Comparison of ENCODE assay signal across 1 cellular context in the genomic region with DNA sequence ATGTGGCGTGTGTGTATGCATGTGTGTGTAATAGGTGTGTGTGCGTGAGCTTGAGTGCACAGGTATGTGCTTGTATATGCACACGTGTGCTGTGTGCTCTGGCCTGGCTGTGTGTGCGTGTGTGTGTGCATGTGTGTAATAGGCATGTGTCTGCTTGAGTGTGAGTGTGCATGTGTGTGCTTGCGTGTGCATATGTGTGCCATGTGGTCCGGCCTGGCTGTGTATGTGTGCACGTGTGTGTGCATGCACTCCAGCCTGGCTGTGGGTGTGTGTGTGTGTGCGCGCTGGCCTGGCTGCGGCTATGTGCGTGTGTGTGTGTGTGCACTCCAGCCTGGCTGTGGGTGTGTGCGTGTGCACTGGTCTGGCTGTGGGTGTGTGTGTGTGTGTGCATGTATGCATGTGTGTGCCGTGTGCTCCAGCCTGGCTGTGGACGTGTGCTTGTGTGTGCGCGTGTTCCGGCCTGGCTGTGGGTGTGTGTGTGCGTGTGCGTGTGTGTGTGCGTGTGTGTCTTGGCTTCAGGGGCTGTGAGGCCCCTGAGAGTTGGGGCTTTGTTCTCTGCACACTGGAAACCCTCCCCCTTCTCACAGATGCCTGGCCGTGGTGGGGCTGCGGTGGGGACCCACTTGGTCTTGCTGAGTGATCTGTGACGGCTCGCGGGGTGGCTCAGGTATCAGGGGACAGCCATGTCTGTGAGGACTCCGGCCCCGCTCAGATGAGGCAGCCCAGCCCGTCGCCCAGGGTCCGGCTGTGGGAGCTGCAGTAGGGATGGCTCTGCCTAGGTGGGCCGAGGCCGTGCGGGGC.
TF ChIP-seq lines count a peak whose summit lies in the region.

No MANE protein-coding gene starts in this region.

TF ChIP-seq in GM12878, 131 proteins besides CTCF, POLR2A, EP300 and RAD21:
- TF ChIP-seq, protein P1, sequence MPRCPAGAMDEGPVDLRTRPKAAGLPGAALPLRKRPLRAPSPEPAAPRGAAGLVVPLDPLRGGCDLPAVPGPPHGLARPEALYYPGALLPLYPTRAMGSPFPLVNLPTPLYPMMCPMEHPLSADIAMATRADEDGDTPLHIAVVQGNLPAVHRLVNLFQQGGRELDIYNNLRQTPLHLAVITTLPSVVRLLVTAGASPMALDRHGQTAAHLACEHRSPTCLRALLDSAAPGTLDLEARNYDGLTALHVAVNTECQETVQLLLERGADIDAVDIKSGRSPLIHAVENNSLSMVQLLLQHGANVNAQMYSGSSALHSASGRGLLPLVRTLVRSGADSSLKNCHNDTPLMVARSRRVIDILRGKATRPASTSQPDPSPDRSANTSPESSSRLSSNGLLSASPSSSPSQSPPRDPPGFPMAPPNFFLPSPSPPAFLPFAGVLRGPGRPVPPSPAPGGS (IDR thresholded peaks at IDR 0.05; ENCODE audit: borderline replicate concordance, insufficient read depth, low read depth, low read length, poor library complexity, severe bottlenecking): peak; percentile 84
- TF ChIP-seq HDAC6 (IDR thresholded peaks at IDR 0.05; ENCODE audit: unreplicated experiment) (no peak), IRF4 (IDR thresholded peaks at IDR 0.05; ENCODE audit: low read depth, low read length) (no peak), TCF3 (IDR thresholded peaks at IDR 0.05; ENCODE audit: borderline replicate concordance, insufficient read depth, low read depth, low read length) (peak; percentile 74; the same call in 1 of the 2 replicates)
- TF ChIP-seq, protein P2, sequence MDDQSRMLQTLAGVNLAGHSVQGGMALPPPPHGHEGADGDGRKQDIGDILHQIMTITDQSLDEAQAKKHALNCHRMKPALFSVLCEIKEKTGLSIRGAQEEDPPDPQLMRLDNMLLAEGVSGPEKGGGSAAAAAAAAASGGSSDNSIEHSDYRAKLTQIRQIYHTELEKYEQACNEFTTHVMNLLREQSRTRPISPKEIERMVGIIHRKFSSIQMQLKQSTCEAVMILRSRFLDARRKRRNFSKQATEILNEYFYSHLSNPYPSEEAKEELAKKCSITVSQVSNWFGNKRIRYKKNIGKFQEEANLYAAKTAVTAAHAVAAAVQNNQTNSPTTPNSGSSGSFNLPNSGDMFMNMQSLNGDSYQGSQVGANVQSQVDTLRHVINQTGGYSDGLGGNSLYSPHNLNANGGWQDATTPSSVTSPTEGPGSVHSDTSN (IDR thresholded peaks at IDR 0.05; ENCODE audit: insufficient replicate concordance, low read depth, low read length): peak; percentile 39
TF ChIP-seq in GM12878: peak in this region for 3.
